In the genomic region with DNA sequence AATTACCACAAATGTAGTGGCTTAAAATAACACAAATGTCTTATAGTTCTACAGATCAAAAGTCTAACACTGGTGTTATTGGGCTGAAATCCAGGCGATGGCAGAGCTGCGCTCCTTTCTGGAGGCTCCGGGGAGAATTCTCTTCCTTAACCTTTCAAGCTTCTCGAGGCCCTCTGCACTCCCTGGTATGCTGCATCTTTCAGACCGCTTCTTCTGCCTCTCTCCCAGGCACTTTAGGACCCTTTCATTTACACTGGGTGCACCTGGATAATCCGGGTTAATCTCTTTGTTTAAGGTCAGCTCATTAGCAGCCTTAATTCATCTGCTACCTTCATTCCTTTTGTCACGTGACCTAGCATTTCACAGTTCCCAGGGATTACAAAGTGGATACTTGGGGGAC, we compare ENCODE assay signal across 15 cellular contexts.
DNase-seq lines count a peak whose midpoint lies in the region; ATAC-seq and TF ChIP-seq lines count a peak whose summit lies in the region.
"Had no signal": no experiment of that assay in that cellular context is flagged by ENCODE, and none has a peak within 500 bp of the region (broad histone marks: within the 10 kb centered on the region; RNA-seq: fewer than 3 reads in every experiment).

No MANE protein-coding gene starts in this region.

- peaks cover 12% of the 10 kb centered on the region for H3K36me3 Mint-ChIP-seq in neural crest cell (ENCODE audit: low read depth)
- H3K36me3 Mint-ChIP-seq in CD4-positive, alpha-beta memory T cell, result peaks cover 2 to 4% of the 10 kb centered on the region in 2 donors
- peaks cover 10% of the 10 kb centered on the region for H3K36me3 Mint-ChIP-seq in activated T-helper 1 cell treated with anti-CD3 and anti-CD28 coated beads, Interleukin-12 subunit alpha, Interleukin-12 subunit beta, Interleukin-2, Interleukin-4 antibody, amounts not matched to agents 30 ng/mL and 10 ng/mL and 1 ng/mL, durations not matched to agents 14 hours and 24 hours and 36 hours (ENCODE audit: low read depth)
- H3K36me3 Mint-ChIP-seq: CD14-positive monocyte had no signal

- H3K9me3 ChIP-seq in CD4-positive, alpha-beta memory T cell (ENCODE audit: control insufficient read depth in 1 of 2, low read length in 2 of 2), result no peaks in the 10 kb centered on the region

- CTCF ChIA-PET in CD4-positive, alpha-beta memory T cell (lab: Charles Lee; ENCODE audit: partially characterized antibody), result interaction anchor here (1.1 kb wide), 1 partner anchor 118 kb away, joined by 3 read pairs; no protein-coding TSS in a partner anchor

- no peak for ATAC-seq in GM18909 (IDR thresholded peaks at IDR 0.05; ENCODE audit: poor library complexity, unreplicated experiment)
- ATAC-seq in HG02678 (IDR thresholded peaks at IDR 0.05; ENCODE audit: unreplicated experiment), result no peak
- ATAC-seq: activated CD8-positive, alpha-beta T cell treated with anti-CD3 and anti-CD28 coated beads for 36 hours had no signal

- peaks cover 18% of the 10 kb centered on the region for H3K4me1 ChIP-seq in CD4-positive, alpha-beta memory T cell (ENCODE audit: insufficient read depth, low read length)

- H3K27me3 Mint-ChIP-seq in neural crest cell (ENCODE audit: low read depth), result no peaks in the 10 kb centered on the region
- no peaks in the 10 kb centered on the region for H3K27me3 Mint-ChIP-seq in CD4-positive, alpha-beta memory T cell
- no peaks in the 10 kb centered on the region for H3K27me3 Mint-ChIP-seq in activated T-helper 1 cell treated with anti-CD3 and anti-CD28 coated beads, Interleukin-12 subunit alpha, Interleukin-12 subunit beta, Interleukin-2, Interleukin-4 antibody, amounts not matched to agents 30 ng/mL and 10 ng/mL and 1 ng/mL, durations not matched to agents 14 hours and 24 hours and 36 hours (ENCODE audit: insufficient read depth)

- intact Hi-C loops in CD4-positive, alpha-beta memory T cell (cut with micrococcal nuclease), result no loop called here
- intact Hi-C loops in activated T-helper 1 cell treated with anti-CD3 and anti-CD28 coated beads, Interleukin-12 subunit alpha, Interleukin-12 subunit beta, Interleukin-2, Interleukin-4 antibody, amounts not matched to agents 30 ng/mL and 10 ng/mL and 1 ng/mL, durations not matched to agents 14 hours and 24 hours and 36 hours (cut with micrococcal nuclease), result no loop called here

- H3K36me3 ChIP-seq in CD4-positive, alpha-beta memory T cell (ENCODE audit: insufficient read depth, low read length), result no peaks in the 10 kb centered on the region

- peak overlapping the region; percentile 81 for H3K27ac Mint-ChIP-seq in neural crest cell (ENCODE audit: unreplicated experiment)
- H3K27ac Mint-ChIP-seq in CD4-positive, alpha-beta memory T cell, result no peak overlapping the region
- H3K27ac Mint-ChIP-seq in activated T-helper 1 cell treated with anti-CD3 and anti-CD28 coated beads, Interleukin-12 subunit alpha, Interleukin-12 subunit beta, Interleukin-2, Interleukin-4 antibody, amounts not matched to agents 30 ng/mL and 10 ng/mL and 1 ng/mL, durations not matched to agents 14 hours and 24 hours and 36 hours, result no peak overlapping the region
- H3K27ac Mint-ChIP-seq: activated CD8-positive, alpha-beta T cell treated with anti-CD3 and anti-CD28 coated beads for 36 hours; CD14-positive monocyte had no signal

- POLR2A ChIA-PET in CD4-positive, alpha-beta memory T cell (lab: Charles Lee; ENCODE audit: partially characterized antibody), result interaction anchor here (1.8 kb wide), 1 partner anchor 64 kb away, joined by 5 read pairs; no protein-coding TSS in a partner anchor

- no peaks in the 10 kb centered on the region for H3K27me3 ChIP-seq in CD4-positive, alpha-beta memory T cell (ENCODE audit: insufficient read depth, low read length)

- no peak overlapping the region for H3K4me3 Mint-ChIP-seq in neural crest cell
- H3K4me3 Mint-ChIP-seq in CD4-positive, alpha-beta memory T cell, result no peak overlapping the region
- H3K4me3 Mint-ChIP-seq in activated T-helper 1 cell treated with anti-CD3 and anti-CD28 coated beads, Interleukin-12 subunit alpha, Interleukin-12 subunit beta, Interleukin-2, Interleukin-4 antibody, amounts not matched to agents 30 ng/mL and 10 ng/mL and 1 ng/mL, durations not matched to agents 14 hours and 24 hours and 36 hours, result no peak overlapping the region
- H3K4me3 Mint-ChIP-seq: activated CD8-positive, alpha-beta T cell treated with anti-CD3 and anti-CD28 coated beads for 36 hours; CD14-positive monocyte; naive B cell had no signal

- H3K27ac ChIP-seq in CD4-positive, alpha-beta memory T cell (ENCODE audit: low read depth, low read length), result no peak overlapping the region

- TF ChIP-seq CTCF in epithelial cell of esophagus (IDR thresholded peaks at IDR 0.05; ENCODE audit: insufficient read depth, low read depth, low read length, missing control alignments) (no peak), neural crest cell (conservative IDR thresholded peaks at IDR 0.05) (peak; percentile 29)

- H3K4me3 ChIP-seq in epithelial cell of esophagus (ENCODE audit: low read length), result no peak overlapping the region
- no peak overlapping the region for H3K4me3 ChIP-seq in CD4-positive, alpha-beta memory T cell (ENCODE audit: low read length in 2 of 2)

- H3K4me1 Mint-ChIP-seq in neural crest cell, result peaks cover 33% of the 10 kb centered on the region
- peaks cover 11 to 18% (median 16%) of the 10 kb centered on the region in 4 donors for H3K4me1 Mint-ChIP-seq in CD4-positive, alpha-beta memory T cell
- H3K4me1 Mint-ChIP-seq in activated T-helper 1 cell treated with anti-CD3 and anti-CD28 coated beads, Interleukin-12 subunit alpha, Interleukin-12 subunit beta, Interleukin-2, Interleukin-4 antibody, amounts not matched to agents 30 ng/mL and 10 ng/mL and 1 ng/mL, durations not matched to agents 14 hours and 24 hours and 36 hours (ENCODE audit: low read depth), result peaks cover 18% of the 10 kb centered on the region
- H3K4me1 Mint-ChIP-seq: CD14-positive monocyte, naive B cell had no signal

- DNase-seq in EL (peak; percentile 12), NCI-H82 treated with DMSO at 0.1 percent for 48 hours (lab: John Stamatoyannopoulos, UW; ENCODE audit: unreplicated experiment) (peak; percentile 95), epithelial cell of esophagus (ENCODE audit: low read depth) (peak; percentile 13), neural crest cell (ENCODE audit: low read depth, low spot score) (peak; percentile 18)
- DNase-seq in CD4-positive, alpha-beta memory T cell, result no peak
- DNase-seq in activated T-helper 1 cell treated with anti-CD3 and anti-CD28 coated beads, Interleukin-12 subunit alpha, Interleukin-12 subunit beta, Interleukin-2, Interleukin-4 antibody, amounts not matched to agents 30 ng/mL and 10 ng/mL and 1 ng/mL, durations not matched to agents 14 hours and 24 hours and 36 hours (ENCODE audit: low spot score), result no peak
- DNase-seq: activated CD8-positive, alpha-beta T cell treated with anti-CD3 and anti-CD28 coated beads for 36 hours; activated naive CD4-positive, alpha-beta T cell; naive B cell; NCI-H2171 treated with DMSO at 0.1 percent for 48 hours; RPMI8226; T1000 had no signal

- peaks cover 9% of the 10 kb centered on the region for H3K9me3 Mint-ChIP-seq in neural crest cell
- H3K9me3 Mint-ChIP-seq in CD4-positive, alpha-beta memory T cell, result peaks cover 0 to 6% (median 5%) of the 10 kb centered on the region in 8 donors
- H3K9me3 Mint-ChIP-seq in activated T-helper 1 cell treated with anti-CD3 and anti-CD28 coated beads, Interleukin-12 subunit alpha, Interleukin-12 subunit beta, Interleukin-2, Interleukin-4 antibody, amounts not matched to agents 30 ng/mL and 10 ng/mL and 1 ng/mL, durations not matched to agents 14 hours and 24 hours and 36 hours, result peaks cover 15% of the 10 kb centered on the region

Comparison
In these comparisons a context has a peak if more than half of its experiments do, and no peak if none do; other contexts are left out.
1. DNase-seq: peak in EL (single experiment), NCI-H82 treated with DMSO at 0.1 percent for 48 hours (single experiment), epithelial cell of esophagus (single experiment) and neural crest cell (single experiment); none in CD4-positive, alpha-beta memory T cell (0 of 5) and activated T-helper 1 cell treated with anti-CD3 and anti-CD28 coated beads, Interleukin-12 subunit alpha, Interleukin-12 subunit beta, Interleukin-2, Interleukin-4 antibody, amounts not matched to agents 30 ng/mL and 10 ng/mL and 1 ng/mL, durations not matched to agents 14 hours and 24 hours and 36 hours (single experiment).